22 cellular contexts compared by ENCODE assay signal in genomic region chr3:119408243-119408950, GRCh38. TPM values are rescaled to one million over a fixed set of nuclear protein-coding genes. Genes with fewer than 3 reads are reported as not detected.
A peak's percentile ranks its signal among the peaks of the same experiment; 100 is the strongest.
DNase-seq lines count a peak whose midpoint lies in the region; ATAC-seq and TF ChIP-seq lines count a peak whose summit lies in the region.
"Had no signal": no experiment of that assay in that cellular context is flagged by ENCODE, and none has a peak within 500 bp of the region (broad histone marks: within the 10 kb centered on the region; RNA-seq: fewer than 3 reads in every experiment).

No MANE protein-coding gene starts in this region.

- H3K4me3 ChIP-seq in coronary artery (no peak overlapping the region), left lung (no peak overlapping the region)
- H3K4me3 ChIP-seq: stomach had no signal

- peak overlapping the region in 1 of 4 donors; percentile 39 for H3K4me3 Mint-ChIP-seq in IgD-negative memory B cell
- H3K4me3 Mint-ChIP-seq: activated CD8-positive, alpha-beta T cell treated with anti-CD3 and anti-CD28 coated beads for 36 hours; activated T-cell treated with anti-CD3 and anti-CD28 coated beads, Interleukin-2, amount 50 U/mL, for 24 hours; H9 had no signal

- peaks cover 16% of the 10 kb centered on the region for H3K36me3 Mint-ChIP-seq in IgD-negative memory B cell

- no peaks in the 10 kb centered on the region for H3K27me3 ChIP-seq in left lung
- H3K27me3 ChIP-seq: stomach had no signal

- TF ChIP-seq CTCF in coronary artery (IDR thresholded peaks at IDR 0.05) (no peak), left lung (IDR thresholded peaks at IDR 0.05) (no peak)

- H3K4me1 Mint-ChIP-seq in IgD-negative memory B cell, result peaks cover 0 to 23% (median 7%) of the 10 kb centered on the region in 3 donors

- ATAC-seq in GM19351 (IDR thresholded peaks at IDR 0.05; ENCODE audit: unreplicated experiment), result peak; percentile 77
- peak; percentile 78 for ATAC-seq in HG02798 (IDR thresholded peaks at IDR 0.05; ENCODE audit: poor library complexity, unreplicated experiment)
- no peak for ATAC-seq in left lung
- ATAC-seq: activated CD8-positive, alpha-beta T cell treated with anti-CD3 and anti-CD28 coated beads for 36 hours had no signal

- peak overlapping the region in 2 of 3 donors; percentile 44 to 50 for H3K27ac Mint-ChIP-seq in IgD-negative memory B cell
- H3K27ac Mint-ChIP-seq: activated CD8-positive, alpha-beta T cell treated with anti-CD3 and anti-CD28 coated beads for 36 hours; activated T-cell treated with anti-CD3 and anti-CD28 coated beads, Interleukin-2, amount 50 U/mL, for 24 hours had no signal

- DNase-seq in coronary artery (ENCODE audit: low spot score) (no peak), mucosa of gallbladder (ENCODE audit: low spot score) (no peak), SW 1271 (lab: John Stamatoyannopoulos, UW) (no peak), left lung (no peak)
- DNase-seq: activated CD8-positive, alpha-beta T cell treated with anti-CD3 and anti-CD28 coated beads for 36 hours; activated naive CD4-positive, alpha-beta T cell treated with Interleukin-2 at 50 U/mL for 16 hours; activated T-cell treated with anti-CD3 and anti-CD28 coated beads, Interleukin-2, amount 50 U/mL, for 24 hours; amygdala; DMS79; H9; NCI-H1105; NCI-H2081 treated with DMSO at 0.1 percent for 48 hours; NK-92 treated with Interleukin-12 subunit alpha and Interleukin-12 subunit beta, amount 100 ng/mL, for 24 hours; RPMI8226; SK-N-SH; small intestine; stimulated activated CD4-positive, alpha-beta T cell treated with anti-CD3 and anti-CD28 coated beads, Interleukin-2, amount 100 ng/mL, for 48 hours; stomach; trophoblast cell had no signal

- no peaks in the 10 kb centered on the region for H3K4me1 ChIP-seq in left lung
- H3K4me1 ChIP-seq: stomach had no signal

- H3K36me3 ChIP-seq in left lung, result peaks cover 3 to 87% of the 10 kb centered on the region in 2 donors

- no peaks in the 10 kb centered on the region for H3K9me3 Mint-ChIP-seq in IgD-negative memory B cell
- H3K9me3 Mint-ChIP-seq: activated CD8-positive, alpha-beta T cell treated with anti-CD3 and anti-CD28 coated beads for 36 hours; activated T-cell treated with anti-CD3 and anti-CD28 coated beads, Interleukin-2, amount 50 U/mL, for 24 hours; H9 had no signal

- H3K27me3 Mint-ChIP-seq in IgD-negative memory B cell, result no peaks in the 10 kb centered on the region
- H3K27me3 Mint-ChIP-seq: activated CD8-positive, alpha-beta T cell treated with anti-CD3 and anti-CD28 coated beads for 36 hours; activated T-cell treated with anti-CD3 and anti-CD28 coated beads, Interleukin-2, amount 50 U/mL, for 24 hours had no signal

- H3K27ac ChIP-seq in coronary artery (no peak overlapping the region), left lung (no peak overlapping the region)
- H3K27ac ChIP-seq: stomach had no signal

- intact Hi-C loops in left lung (cut with DNase I), result no loop called here

- no peaks in the 10 kb centered on the region for H3K9me3 ChIP-seq in left lung
- H3K9me3 ChIP-seq: SK-N-SH, stomach had no signal

RNA-seq across cellular contexts. Expression of gene TMEM39A, which starts 55.0 kb away (rescaled TPM):
- 20.9 TPM for polyA plus RNA-seq in IgD-negative memory B cell
- 35.3 TPM for total RNA-seq in mucosa of gallbladder
- 10 to 100 TPM; 56.6 to 65.0 TPM for total RNA-seq in left lung
